Comparison of ENCODE assay signal across 35 cellular contexts in the genomic region with DNA sequence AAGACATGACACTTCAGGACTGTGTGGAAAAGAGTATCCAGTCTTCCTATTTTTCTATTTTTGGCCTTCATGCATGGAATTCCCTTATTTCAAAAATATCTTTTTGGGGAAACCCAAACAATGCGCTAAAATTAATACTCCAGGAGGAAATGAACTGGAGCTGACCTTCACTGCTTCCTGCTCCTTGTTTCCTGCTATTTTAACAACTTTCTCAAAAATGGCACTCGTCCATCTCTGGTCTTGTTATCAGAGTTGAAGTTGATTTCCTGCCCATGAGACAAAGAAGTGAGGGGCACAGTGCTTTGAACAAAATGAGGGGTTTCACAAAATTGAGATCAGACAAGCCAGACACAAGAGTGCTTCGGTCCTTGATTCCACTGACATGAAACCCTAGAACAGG.
"Had no signal": no experiment of that assay in that cellular context is flagged by ENCODE, and none has a peak within 500 bp of the region (broad histone marks: within the 10 kb centered on the region; RNA-seq: fewer than 3 reads in every experiment).

No MANE protein-coding gene starts in this region.

- H3K4me1 ChIP-seq: ascending aorta, uterus had no signal

- H3K9me3 Mint-ChIP-seq: activated T-cell treated with anti-CD3 and anti-CD28 coated beads, Interleukin-2, amount 50 U/mL, for 72 hours; endodermal cell; stimulated activated memory B cell treated with anti-CD40 and anti-IgM and Interleukin-4, amounts not matched to agents 10 μg/mL and 1 μg/mL and 100 μg/mL, for 72 hours; stimulated activated naive CD8-positive, alpha-beta T cell treated with anti-CD3 and anti-CD28 coated beads, Interleukin-15, amount 100 ng/mL, for 72 hours; type B pancreatic cell had no signal

- H3K36me3 Mint-ChIP-seq: activated naive CD8-positive, alpha-beta T cell treated with anti-CD3 and anti-CD28 coated beads, Interleukin-2, amount 10 ng/mL, durations not matched to agents 7 days and 5 days; immature natural killer cell; stimulated activated memory B cell treated with anti-CD40 and anti-IgM and Interleukin-4, amounts not matched to agents 10 μg/mL and 1 μg/mL and 100 μg/mL, for 72 hours; type B pancreatic cell had no signal

- H3K27ac Mint-ChIP-seq: activated B cell treated with CpG ODN at 0.5 μM for 24 hours; activated CD4-positive, alpha-beta T cell treated with anti-CD3 and anti-CD28 coated beads for 36 hours; activated naive CD8-positive, alpha-beta T cell treated with anti-CD3 and anti-CD28 coated beads, Interleukin-2, amount 10 ng/mL, durations not matched to agents 7 days and 5 days; activated T-cell treated with anti-CD3 and anti-CD28 coated beads, Interleukin-2, amount 50 U/mL, for 72 hours; brain; endodermal cell; immature natural killer cell; progenitor cell of endocrine pancreas; stimulated activated memory B cell treated with anti-CD40 and anti-IgM and Interleukin-4, amounts not matched to agents 10 μg/mL and 1 μg/mL and 100 μg/mL, for 72 hours; stimulated activated naive CD8-positive, alpha-beta T cell treated with anti-CD3 and anti-CD28 coated beads, Interleukin-15, amount 100 ng/mL, for 72 hours; T-helper 17 cell; type B pancreatic cell had no signal

- H3K27ac ChIP-seq: ascending aorta, cardiac muscle cell, coronary artery, epithelial cell of prostate, esophagus squamous epithelium, gastrocnemius medialis, ovary, sigmoid colon, uterus had no signal

- H3K27me3 Mint-ChIP-seq: brain; progenitor cell of endocrine pancreas; stimulated activated naive CD8-positive, alpha-beta T cell treated with anti-CD3 and anti-CD28 coated beads, Interleukin-15, amount 100 ng/mL, for 72 hours; type B pancreatic cell had no signal

- ATAC-seq: activated CD4-positive, alpha-beta T cell treated with anti-CD3 and anti-CD28 coated beads for 36 hours; activated T-cell treated with anti-CD3 and anti-CD28 coated beads, Interleukin-2, amount 50 U/mL, for 72 hours; gastrocnemius medialis; left lobe of liver; SK-N-SH treated with all-trans-retinoic acid at 6 μM for 48 hours; stimulated activated memory B cell treated with anti-CD40 and anti-IgM and Interleukin-4, amounts not matched to agents 10 μg/mL and 1 μg/mL and 100 μg/mL, for 72 hours; stimulated activated naive CD8-positive, alpha-beta T cell treated with anti-CD3 and anti-CD28 coated beads, Interleukin-15, amount 100 ng/mL, for 72 hours; T-helper 17 cell had no signal

- H3K4me3 ChIP-seq: ascending aorta, cardiac muscle cell, coronary artery, esophagus squamous epithelium, gastrocnemius medialis, ovary, sigmoid colon, uterus had no signal

- H3K36me3 ChIP-seq: ascending aorta, cardiac muscle cell, esophagus squamous epithelium, gastrocnemius medialis, ovary, sigmoid colon, uterus had no signal

- DNase-seq: activated B cell treated with CpG ODN at 0.5 μM for 24 hours; activated CD4-positive, alpha-beta T cell treated with anti-CD3 and anti-CD28 coated beads for 36 hours; activated CD4-positive, alpha-beta T cell treated with anti-CD3 and anti-CD28 coated beads, Interleukin-2, amount 50 U/mL, for 4 hours; activated naive CD4-positive, alpha-beta T cell; activated naive CD8-positive, alpha-beta T cell treated with anti-CD3 and anti-CD28 coated beads, Interleukin-2, amount 10 ng/mL, durations not matched to agents 7 days and 5 days; activated T-cell treated with anti-CD3 and anti-CD28 coated beads for 4 hours; activated T-cell treated with anti-CD3 and anti-CD28 coated beads, Interleukin-2, amount 50 U/mL, for 72 hours; endodermal cell; esophagus squamous epithelium; gastrocnemius medialis; hippocampal formation; immature natural killer cell; kidney; mammary epithelial cell; ovary; retina; sigmoid colon; small intestine; stimulated activated CD4-positive, alpha-beta T cell treated with anti-CD3 and anti-CD28 coated beads, Interleukin-4, amount 100 ng/mL, for 4 hours; stimulated activated CD8-positive, alpha-beta memory T cell treated with anti-CD3 and anti-CD28 coated beads, Interleukin-4, amount 100 ng/mL, for 48 hours; stimulated activated naive CD8-positive, alpha-beta T cell treated with anti-CD3 and anti-CD28 coated beads, Interleukin-15, amount 100 ng/mL, for 72 hours; substantia nigra; T-helper 17 cell; T1000; uterus had no signal

- H3K4me1 Mint-ChIP-seq: activated B cell treated with CpG ODN at 0.5 μM for 24 hours; activated CD4-positive, alpha-beta T cell treated with anti-CD3 and anti-CD28 coated beads for 36 hours; endodermal cell; stimulated activated memory B cell treated with anti-CD40 and anti-IgM and Interleukin-4, amounts not matched to agents 10 μg/mL and 1 μg/mL and 100 μg/mL, for 72 hours; stimulated activated naive CD8-positive, alpha-beta T cell treated with anti-CD3 and anti-CD28 coated beads, Interleukin-15, amount 100 ng/mL, for 72 hours; T-helper 17 cell had no signal

- H3K27me3 ChIP-seq: ascending aorta, cardiac muscle cell, gastrocnemius medialis, ovary, sigmoid colon, uterus had no signal

- H3K4me3 Mint-ChIP-seq: activated B cell treated with CpG ODN at 0.5 μM for 24 hours; activated CD4-positive, alpha-beta T cell treated with anti-CD3 and anti-CD28 coated beads for 36 hours; activated naive CD8-positive, alpha-beta T cell treated with anti-CD3 and anti-CD28 coated beads, Interleukin-2, amount 10 ng/mL, durations not matched to agents 7 days and 5 days; activated T-cell treated with anti-CD3 and anti-CD28 coated beads, Interleukin-2, amount 50 U/mL, for 72 hours; brain; endodermal cell; immature natural killer cell; stimulated activated memory B cell treated with anti-CD40 and anti-IgM and Interleukin-4, amounts not matched to agents 10 μg/mL and 1 μg/mL and 100 μg/mL, for 72 hours; stimulated activated naive CD8-positive, alpha-beta T cell treated with anti-CD3 and anti-CD28 coated beads, Interleukin-15, amount 100 ng/mL, for 72 hours; T-helper 17 cell; type B pancreatic cell had no signal
